Comparison of ENCODE assay signal across 1 cellular context in the genomic region with DNA sequence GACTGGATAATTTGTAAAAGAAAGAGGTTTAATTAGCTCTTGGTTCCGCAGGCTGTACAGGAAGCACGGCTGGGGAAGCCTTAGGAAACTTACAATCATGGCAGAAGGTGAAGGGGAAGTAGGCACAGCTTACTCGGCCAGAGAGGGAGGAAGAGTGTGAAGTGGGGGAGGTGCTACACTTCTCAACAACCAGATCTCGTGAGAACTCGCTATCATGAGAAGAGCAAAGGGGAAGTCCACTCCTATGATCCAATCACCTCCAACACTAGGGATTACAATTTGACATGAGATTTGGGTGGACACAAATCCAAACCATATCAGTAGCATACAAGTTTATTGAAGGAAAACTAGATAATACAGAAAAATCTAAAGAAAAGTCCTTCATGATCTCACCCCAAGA.
A peak's percentile ranks its signal among the peaks of the same experiment; 100 is the strongest.
TF ChIP-seq lines count a peak whose summit lies in the region.

No MANE protein-coding gene starts in this region.

TF ChIP-seq in HepG2, 621 proteins besides CTCF, POLR2A, EP300 and RAD21 (continued from another document):
- TF ChIP-seq SMC3 (IDR thresholded peaks at IDR 0.05; ENCODE audit: low read length) (no peak), ZNF891 (CRISPR knock-in tag; IDR thresholded peaks at IDR 0.05) (no peak), NCOA1 (CRISPR knock-in tag; IDR thresholded peaks at IDR 0.05) (no peak), ARHGAP35 (CRISPR knock-in tag; IDR thresholded peaks at IDR 0.05; ENCODE audit: borderline replicate concordance) (no peak), GABPB1 (CRISPR knock-in tag; IDR thresholded peaks at IDR 0.05) (no peak), CHD2 (IDR thresholded peaks at IDR 0.05; ENCODE audit: low read depth, low read length) (0 out of 2 replicates have a peak, but pooled peaks have one; percentile 59)
- TF ChIP-seq, protein P1, sequence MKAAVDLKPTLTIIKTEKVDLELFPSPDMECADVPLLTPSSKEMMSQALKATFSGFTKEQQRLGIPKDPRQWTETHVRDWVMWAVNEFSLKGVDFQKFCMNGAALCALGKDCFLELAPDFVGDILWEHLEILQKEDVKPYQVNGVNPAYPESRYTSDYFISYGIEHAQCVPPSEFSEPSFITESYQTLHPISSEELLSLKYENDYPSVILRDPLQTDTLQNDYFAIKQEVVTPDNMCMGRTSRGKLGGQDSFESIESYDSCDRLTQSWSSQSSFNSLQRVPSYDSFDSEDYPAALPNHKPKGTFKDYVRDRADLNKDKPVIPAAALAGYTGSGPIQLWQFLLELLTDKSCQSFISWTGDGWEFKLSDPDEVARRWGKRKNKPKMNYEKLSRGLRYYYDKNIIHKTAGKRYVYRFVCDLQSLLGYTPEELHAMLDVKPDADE (CRISPR knock-in tag; IDR thresholded peaks at IDR 0.05), result no peak
- TF ChIP-seq, protein P2, sequence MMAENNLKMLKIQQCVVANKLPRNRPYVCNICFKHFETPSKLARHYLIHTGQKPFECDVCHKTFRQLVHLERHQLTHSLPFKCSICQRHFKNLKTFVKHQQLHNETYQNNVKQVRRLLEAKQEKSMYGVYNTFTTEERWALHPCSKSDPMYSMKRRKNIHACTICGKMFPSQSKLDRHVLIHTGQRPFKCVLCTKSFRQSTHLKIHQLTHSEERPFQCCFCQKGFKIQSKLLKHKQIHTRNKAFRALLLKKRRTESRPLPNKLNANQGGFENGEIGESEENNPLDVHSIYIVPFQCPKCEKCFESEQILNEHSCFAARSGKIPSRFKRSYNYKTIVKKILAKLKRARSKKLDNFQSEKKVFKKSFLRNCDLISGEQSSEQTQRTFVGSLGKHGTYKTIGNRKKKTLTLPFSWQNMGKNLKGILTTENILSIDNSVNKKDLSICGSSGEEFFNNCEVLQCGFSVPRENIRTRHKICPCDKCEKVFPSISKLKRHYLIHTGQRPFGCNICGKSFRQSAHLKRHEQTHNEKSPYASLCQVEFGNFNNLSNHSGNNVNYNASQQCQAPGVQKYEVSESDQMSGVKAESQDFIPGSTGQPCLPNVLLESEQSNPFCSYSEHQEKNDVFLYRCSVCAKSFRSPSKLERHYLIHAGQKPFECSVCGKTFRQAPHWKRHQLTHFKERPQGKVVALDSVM (CRISPR knock-in tag; IDR thresholded peaks at IDR 0.05), result no peak
- TF ChIP-seq, protein P3, sequence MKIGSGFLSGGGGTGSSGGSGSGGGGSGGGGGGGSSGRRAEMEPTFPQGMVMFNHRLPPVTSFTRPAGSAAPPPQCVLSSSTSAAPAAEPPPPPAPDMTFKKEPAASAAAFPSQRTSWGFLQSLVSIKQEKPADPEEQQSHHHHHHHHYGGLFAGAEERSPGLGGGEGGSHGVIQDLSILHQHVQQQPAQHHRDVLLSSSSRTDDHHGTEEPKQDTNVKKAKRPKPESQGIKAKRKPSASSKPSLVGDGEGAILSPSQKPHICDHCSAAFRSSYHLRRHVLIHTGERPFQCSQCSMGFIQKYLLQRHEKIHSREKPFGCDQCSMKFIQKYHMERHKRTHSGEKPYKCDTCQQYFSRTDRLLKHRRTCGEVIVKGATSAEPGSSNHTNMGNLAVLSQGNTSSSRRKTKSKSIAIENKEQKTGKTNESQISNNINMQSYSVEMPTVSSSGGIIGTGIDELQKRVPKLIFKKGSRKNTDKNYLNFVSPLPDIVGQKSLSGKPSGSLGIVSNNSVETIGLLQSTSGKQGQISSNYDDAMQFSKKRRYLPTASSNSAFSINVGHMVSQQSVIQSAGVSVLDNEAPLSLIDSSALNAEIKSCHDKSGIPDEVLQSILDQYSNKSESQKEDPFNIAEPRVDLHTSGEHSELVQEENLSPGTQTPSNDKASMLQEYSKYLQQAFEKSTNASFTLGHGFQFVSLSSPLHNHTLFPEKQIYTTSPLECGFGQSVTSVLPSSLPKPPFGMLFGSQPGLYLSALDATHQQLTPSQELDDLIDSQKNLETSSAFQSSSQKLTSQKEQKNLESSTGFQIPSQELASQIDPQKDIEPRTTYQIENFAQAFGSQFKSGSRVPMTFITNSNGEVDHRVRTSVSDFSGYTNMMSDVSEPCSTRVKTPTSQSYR (CRISPR knock-in tag; IDR thresholded peaks at IDR 0.05; ENCODE audit: borderline replicate concordance), result peak; percentile 27; the same call in 1 of the 2 replicates
